Comparison of ENCODE assay signal across 16 cellular contexts in genomic region chr10:113047605-113047962, GRCh38.
DNase-seq lines count a peak whose midpoint lies in the region; ATAC-seq, FAIRE-seq and TF ChIP-seq lines count a peak whose summit lies in the region.
"Had no signal": no experiment of that assay in that cellular context is flagged by ENCODE, and none has a peak within 500 bp of the region (broad histone marks: within the 10 kb centered on the region; RNA-seq: fewer than 3 reads in every experiment).

No MANE protein-coding gene starts in this region.

- H3K27ac ChIP-seq in esophagus muscularis mucosa (replicated peaks in 1 of 4) (peak overlapping the region; percentile 4 to 66 (median 14)), upper lobe of left lung (peak overlapping the region in 3 of 4 donors; percentile 37 to 68 (median 45))

- H3K9me3 ChIP-seq in esophagus muscularis mucosa, result no peaks in the 10 kb centered on the region
- H3K9me3 ChIP-seq in upper lobe of left lung, result no peaks in the 10 kb centered on the region

- TF ChIP-seq POLR2A in esophagus muscularis mucosa (IDR thresholded peaks at IDR 0.05; ENCODE audit: low read depth) (no peak), upper lobe of left lung (IDR thresholded peaks at IDR 0.05) (no peak)

- TF ChIP-seq EP300 in esophagus muscularis mucosa (IDR thresholded peaks at IDR 0.05) (no peak), upper lobe of left lung (IDR thresholded peaks at IDR 0.05) (no peak)

- DNase-seq in NCI-H2196 (lab: John Stamatoyannopoulos, UW; ENCODE audit: unreplicated experiment) (peak; percentile 1), NCI-H2196 treated with DMSO at 0.1 percent for 48 hours (lab: John Stamatoyannopoulos, UW; ENCODE audit: unreplicated experiment) (no peak), esophagus muscularis mucosa (ENCODE audit: extremely low spot score) (no peak), upper lobe of left lung (peak in 1 of 2 donors; percentile 60), D341Med (ENCODE audit: low spot score) (no peak), D721Med (ENCODE audit: insufficient read length, low spot score) (no peak)
- DNase-seq: activated CD4-positive, alpha-beta T cell treated with anti-CD3 and anti-CD28 coated beads, Interleukin-2, amount 10 ng/mL, durations not matched to agents 7 days and 5 days; DMS153; NCI-H1092; NCI-H748 treated with DMSO at 0.1 percent for 48 hours had no signal

- H3K27ac Mint-ChIP-seq in nephron, result peak overlapping the region; percentile 32 to 86 (median 74)
- H3K27ac Mint-ChIP-seq: activated CD4-positive, alpha-beta T cell treated with anti-CD3 and anti-CD28 coated beads, Interleukin-2, amount 10 ng/mL, durations not matched to agents 7 days and 5 days; activated T-helper 2 cell treated with anti-CD3 and anti-CD28 coated beads, Interferon-gamma antibody, Interleukin-2, Interleukin-4, amounts not matched to agents 10 μg/mL and 5 μg/mL and 100 μg/mL, durations not matched to agents 14 hours and 24 hours and 36 hours; stimulated activated memory B cell treated with anti-CD40 and anti-IgM and Interleukin-4, amounts not matched to agents 10 μg/mL and 1 μg/mL and 100 μg/mL, for 72 hours had no signal

- intact Hi-C loops in esophagus muscularis mucosa (cut with DNase I), result no loop called here

- no peaks in the 10 kb centered on the region for H3K36me3 ChIP-seq in esophagus muscularis mucosa
- no peaks in the 10 kb centered on the region for H3K36me3 ChIP-seq in upper lobe of left lung

- no peak overlapping the region for H3K4me3 Mint-ChIP-seq in nephron
- H3K4me3 Mint-ChIP-seq: activated CD4-positive, alpha-beta T cell treated with anti-CD3 and anti-CD28 coated beads, Interleukin-2, amount 10 ng/mL, durations not matched to agents 7 days and 5 days; stimulated activated memory B cell treated with anti-CD40 and anti-IgM and Interleukin-4, amounts not matched to agents 10 μg/mL and 1 μg/mL and 100 μg/mL, for 72 hours had no signal

- H3K4me3 ChIP-seq in esophagus muscularis mucosa (no peak overlapping the region), upper lobe of left lung (no peak overlapping the region)
- H3K4me3 ChIP-seq: GM12878 had no signal

- no peaks in the 10 kb centered on the region for H3K9me3 Mint-ChIP-seq in nephron
- H3K9me3 Mint-ChIP-seq: activated CD4-positive, alpha-beta T cell treated with anti-CD3 and anti-CD28 coated beads, Interleukin-2, amount 10 ng/mL, durations not matched to agents 7 days and 5 days; activated T-helper 2 cell treated with anti-CD3 and anti-CD28 coated beads, Interferon-gamma antibody, Interleukin-2, Interleukin-4, amounts not matched to agents 10 μg/mL and 5 μg/mL and 100 μg/mL, durations not matched to agents 14 hours and 24 hours and 36 hours; stimulated activated memory B cell treated with anti-CD40 and anti-IgM and Interleukin-4, amounts not matched to agents 10 μg/mL and 1 μg/mL and 100 μg/mL, for 72 hours had no signal

- H3K27me3 Mint-ChIP-seq in nephron (ENCODE audit: low read depth), result no peaks in the 10 kb centered on the region

- FAIRE-seq in D721Med (lab: Jason Lieb, UNC), result no peak
- FAIRE-seq: A204.1, GM12878 had no signal

- TF ChIP-seq CTCF in esophagus muscularis mucosa (IDR thresholded peaks at IDR 0.05) (no peak), nephron (IDR thresholded peaks at IDR 0.05; ENCODE audit: unreplicated experiment in 3 of 3) (no peak), upper lobe of left lung (IDR thresholded peaks at IDR 0.05) (no peak), D721Med (IDR thresholded peaks at IDR 0.05; ENCODE audit: insufficient read depth, missing control alignments) (no peak)

- peaks cover 58% of the 10 kb centered on the region for H3K4me1 Mint-ChIP-seq in nephron
- H3K4me1 Mint-ChIP-seq: stimulated activated memory B cell treated with anti-CD40 and anti-IgM and Interleukin-4, amounts not matched to agents 10 μg/mL and 1 μg/mL and 100 μg/mL, for 72 hours had no signal

- H3K4me1 ChIP-seq in esophagus muscularis mucosa, result peaks cover 20 to 76% (median 51%) of the 10 kb centered on the region in 4 donors
- peaks cover 27 to 42% (median 34%) of the 10 kb centered on the region in 4 donors for H3K4me1 ChIP-seq in upper lobe of left lung

- peaks cover 41% of the 10 kb centered on the region for H3K36me3 Mint-ChIP-seq in nephron (ENCODE audit: low read depth)
- H3K36me3 Mint-ChIP-seq: stimulated activated memory B cell treated with anti-CD40 and anti-IgM and Interleukin-4, amounts not matched to agents 10 μg/mL and 1 μg/mL and 100 μg/mL, for 72 hours had no signal

- H3K27me3 ChIP-seq in esophagus muscularis mucosa, result no peaks in the 10 kb centered on the region
- H3K27me3 ChIP-seq in upper lobe of left lung, result peaks cover 0 to 3% (median 0%) of the 10 kb centered on the region in 4 donors

- ATAC-seq in upper lobe of left lung (ENCODE audit: low FRiP score in 2 of 2), result no peak
- no peak for ATAC-seq in GM19328 (IDR thresholded peaks at IDR 0.05; ENCODE audit: unreplicated experiment)
- ATAC-seq: GM12878; stimulated activated memory B cell treated with anti-CD40 and anti-IgM and Interleukin-4, amounts not matched to agents 10 μg/mL and 1 μg/mL and 100 μg/mL, for 72 hours had no signal

- whole genome bisulfite sequencing in esophagus muscularis mucosa, result 35% methylated on average over 5 of the region's 5 CpGs
- WGBS in upper lobe of left lung, 2 donors, result 21 to 41% methylated on average over 5 of the region's 5 CpGs
